In genomic region chr9:121073038-121073437, GRCh38 we compare ENCODE assay signal across 9 cellular contexts. TPM values are rescaled to one million over a fixed set of nuclear protein-coding genes. Genes with fewer than 3 reads are reported as not detected.
DNase-seq lines count a peak whose midpoint lies in the region; ATAC-seq, FAIRE-seq and TF ChIP-seq lines count a peak whose summit lies in the region.
"Had no signal": no experiment of that assay in that cellular context is flagged by ENCODE, and none has a peak within 500 bp of the region (broad histone marks: within the 10 kb centered on the region; RNA-seq: fewer than 3 reads in every experiment).

No MANE protein-coding gene starts in this region.

- in situ Hi-C loops in GM13977 (cut with MboI; ENCODE audit: low pct_unique_long_range_greater_than_20kb, low sequenced_read_pairs, unreplicated experiment), result no loop called here

- TF ChIP-seq POLR2A in H54 (IDR thresholded peaks at IDR 0.05; ENCODE audit: low read depth, low read length), result no peak
- TF ChIP-seq POLR2A in lower leg skin (IDR thresholded peaks at IDR 0.05), result no peak

- ATAC-seq in activated T-helper 17 cell treated with anti-CD3 and anti-CD28 coated beads, Interleukin-2, amount 50 U/mL, for 72 hours (replicated peaks), result no peak
- ATAC-seq in GM18519 (IDR thresholded peaks at IDR 0.05; ENCODE audit: low FRiP score, unreplicated experiment), result no peak
- ATAC-seq in GM19467 (IDR thresholded peaks at IDR 0.05; ENCODE audit: unreplicated experiment), result no peak

- peak overlapping the region; percentile 100 for H3K4me3 Mint-ChIP-seq in activated T-helper 17 cell treated with anti-CD3 and anti-CD28 coated beads, Interleukin-2, amount 50 U/mL, for 72 hours

- peak; percentile 30 for FAIRE-seq in H54 (lab: Jason Lieb, UNC)

- WGBS in lower leg skin, 2 donors, result 19 to 21% methylated on average over 4 of the region's 4 CpGs

- peaks cover 41% of the 10 kb centered on the region for H3K4me1 Mint-ChIP-seq in activated T-helper 17 cell treated with anti-CD3 and anti-CD28 coated beads, Interleukin-2, amount 50 U/mL, for 72 hours

- H3K36me3 Mint-ChIP-seq in activated T-helper 17 cell treated with anti-CD3 and anti-CD28 coated beads, Interleukin-2, amount 50 U/mL, for 72 hours (ENCODE audit: low read depth), result peaks cover 6% of the 10 kb centered on the region

- peaks cover 1% of the 10 kb centered on the region for H3K9me3 Mint-ChIP-seq in activated T-helper 17 cell treated with anti-CD3 and anti-CD28 coated beads, Interleukin-2, amount 50 U/mL, for 72 hours

- intact Hi-C loops in lower leg skin (cut with DNase I; ENCODE audit: low total_unique reads), result loop anchor here (10.0 kb wide), 1 partner anchor 88 kb away; no protein-coding TSS in a partner anchor

- no peak overlapping the region for H3K27ac Mint-ChIP-seq in activated T-helper 17 cell treated with anti-CD3 and anti-CD28 coated beads, Interleukin-2, amount 50 U/mL, for 72 hours

- TF ChIP-seq CTCF in lower leg skin (IDR thresholded peaks at IDR 0.05), result no peak
- no peak for TF ChIP-seq CTCF in GM13977 (IDR thresholded peaks at IDR 0.05; ENCODE audit: extremely low read depth, insufficient read depth, missing control alignments)

- H3K27me3 Mint-ChIP-seq in activated T-helper 17 cell treated with anti-CD3 and anti-CD28 coated beads, Interleukin-2, amount 50 U/mL, for 72 hours, result no peaks in the 10 kb centered on the region

- peak; percentile 60 for DNase-seq in AG08395 (ENCODE audit: low spot score)
- no peak for DNase-seq in H54 (ENCODE audit: insufficient read length, low spot score)
- DNase-seq in lower leg skin (ENCODE audit: low spot score in 2 of 2), result peak; percentile 80 to 89
- no peak for DNase-seq in GM13977 (ENCODE audit: low spot score)
- DNase-seq in islet precursor cell, result no peak
- DNase-seq: activated CD4-positive, alpha-beta T cell treated with anti-CD3 and anti-CD28 coated beads for 48 hours had no signal

- no peak overlapping the region for H3K4me3 ChIP-seq in lower leg skin (ENCODE audit: low read depth, poor library complexity, severe bottlenecking)

RNA-seq across cellular contexts. Expression of gene CNTRL, which starts 1.7 kb away (rescaled TPM):
- total RNA-seq in activated T-helper 17 cell treated with anti-CD3 and anti-CD28 coated beads, Interleukin-2, amount 50 U/mL, for 72 hours, result 10 to 100 TPM; 58.9 to 65.4 TPM
- total RNA-seq in lower leg skin, result 10 to 100 TPM in 2 of 4 donors, 1 to 10 TPM in 2; 7.7 to 11.4 (median 9.0) TPM

RNA-seq across cellular contexts. Expression of gene C5, which starts 23.0 kb away (rescaled TPM):
- total RNA-seq in activated T-helper 17 cell treated with anti-CD3 and anti-CD28 coated beads, Interleukin-2, amount 50 U/mL, for 72 hours, result 1 to 10 TPM; 1.7 to 1.8 TPM
- total RNA-seq in lower leg skin, result 10 to 100 TPM in 1 of 4 donors, 1 to 10 TPM in 3; 2.0 to 14.9 (median 4.3) TPM

Comparison
In these comparisons a context has a peak if more than half of its experiments do, and no peak if none do; other contexts are left out.
1. DNase-seq: peak in AG08395 (single experiment) and lower leg skin (2 of 2); none in H54 (single experiment), GM13977 (single experiment) and islet precursor cell (single experiment).
2. RNA of gene CNTRL, which starts 1.7 kb away (total RNA-seq): 58.9 to 65.4 TPM in activated T-helper 17 cell treated with anti-CD3 and anti-CD28 coated beads, Interleukin-2, amount 50 U/mL, for 72 hours; 7.7 to 11.4 TPM in lower leg skin; every median in the first group is over 4 times any median in the second.